In genomic region chr6:149716181-149716580, GRCh38 we compare ENCODE assay signal across 8 cellular contexts. TPM values are rescaled to one million over a fixed set of nuclear protein-coding genes. Genes with fewer than 3 reads are reported as not detected.
DNase-seq lines count a peak whose midpoint lies in the region; ATAC-seq, FAIRE-seq and TF ChIP-seq lines count a peak whose summit lies in the region.

No MANE protein-coding gene starts in this region.

- H3K4me3 Mint-ChIP-seq in CD8-positive, alpha-beta T cell: peak overlapping the region; percentile 86

- ATAC-seq in CD8-positive, alpha-beta T cell: no peak
- no peak for ATAC-seq in HG03135 (IDR thresholded peaks at IDR 0.05; ENCODE audit: unreplicated experiment)
- no peak for ATAC-seq in pancreas

- H3K27me3 ChIP-seq in CD8-positive, alpha-beta T cell (ENCODE audit: insufficient read depth, low read length): peaks cover 2% of the 10 kb centered on the region
- no peaks in the 10 kb centered on the region for H3K27me3 ChIP-seq in effector memory CD4-positive, alpha-beta T cell (replicated peaks; ENCODE audit: control insufficient read depth, insufficient read depth, low read length, poor library complexity, severe bottlenecking)
- H3K27me3 ChIP-seq in neutrophil (no peaks in the 10 kb centered on the region), pancreas (no peaks in the 10 kb centered on the region)

- H3K36me3 Mint-ChIP-seq in CD8-positive, alpha-beta T cell: peaks cover 18% of the 10 kb centered on the region

- TF ChIP-seq CTCF in CD8-positive, alpha-beta T cell (IDR thresholded peaks at IDR 0.05): no peak
- TF ChIP-seq CTCF in NB4 (IDR thresholded peaks at IDR 0.05; ENCODE audit: low read depth, low read length) (no peak), neutrophil (IDR thresholded peaks at IDR 0.05) (no peak), pancreas (IDR thresholded peaks at IDR 0.05) (no peak)

- FAIRE-seq in pancreas (lab: Jason Lieb, UNC): no peak

- POLR2A ChIA-PET in CD8-positive, alpha-beta T cell (lab: Charles Lee): interaction anchor here (1.6 to 2.3 kb wide), 2 partner anchors 30 to 150 kb away, joined by 4 to 11 read pairs; partner anchors contain the start of genes GINM1 and NUP43

- no peak for DNase-seq in CD8-positive, alpha-beta T cell
- DNase-seq in NB4 (ENCODE audit: low read depth): no peak
- no peak for DNase-seq in effector memory CD4-positive, alpha-beta T cell
- DNase-seq in mesenteric fat pad (ENCODE audit: low spot score): no peak
- DNase-seq in superior temporal gyrus (ENCODE audit: extremely low spot score): no peak
- DNase-seq in pancreas: no peak

- H3K27ac Mint-ChIP-seq in CD8-positive, alpha-beta T cell: peak overlapping the region; percentile 76

- TF ChIP-seq POLR2A in NB4 (IDR thresholded peaks at IDR 0.05; ENCODE audit: extremely low read depth, insufficient read length): no peak

- no peaks in the 10 kb centered on the region for H3K9me3 Mint-ChIP-seq in CD8-positive, alpha-beta T cell

- CTCF ChIA-PET in CD8-positive, alpha-beta T cell (lab: Charles Lee): interaction anchor here (0.7 kb wide), 1 partner anchor 34 kb away, joined by 3 read pairs; the partner anchor contains the start of gene PCMT1

- H3K27me3 Mint-ChIP-seq in CD8-positive, alpha-beta T cell (ENCODE audit: low read depth): no peaks in the 10 kb centered on the region

- peak overlapping the region; percentile 1 for H3K27ac ChIP-seq in CD8-positive, alpha-beta T cell (ENCODE audit: low read depth, low read length)
- no peak overlapping the region for H3K27ac ChIP-seq in effector memory CD4-positive, alpha-beta T cell (ENCODE audit: insufficient read depth, low read length, poor library complexity, severe bottlenecking)
- H3K27ac ChIP-seq in neutrophil: peak overlapping the region; percentile 91
- H3K27ac ChIP-seq in pancreas: peak overlapping the region in 2 of 4 donors; percentile 99 to 100

- intact Hi-C loops in CD8-positive, alpha-beta T cell (cut with DNase I, micrococcal nuclease): loop anchor here (2.0 to 10.0 kb wide), 4 partner anchors 149 to 289 kb away; partner anchors contain the start of gene GINM1 (in 1 of the 2)
- intact Hi-C loops in pancreas (cut with DNase I): no loop called here

- H3K4me1 ChIP-seq in CD8-positive, alpha-beta T cell (ENCODE audit: insufficient read depth, low read length): peaks cover 27% of the 10 kb centered on the region
- H3K4me1 ChIP-seq in effector memory CD4-positive, alpha-beta T cell (ENCODE audit: control insufficient read depth, insufficient read depth, low read length, poor library complexity, severe bottlenecking): peaks cover 10% of the 10 kb centered on the region
- H3K4me1 ChIP-seq in neutrophil (ENCODE audit: control insufficient read depth in 1 of 2, insufficient read depth in 1 of 2, low read depth in 1 of 2, low read length in 1 of 2) (peaks cover 29 to 30% of the 10 kb centered on the region in 2 experiments), pancreas (peaks cover 7 to 20% (median 13%) of the 10 kb centered on the region in 3 donors)

- 22 to 33% methylated on average over 5 of the region's 5 CpGs for WGBS in pancreas, 2 donors

- no peaks in the 10 kb centered on the region for H3K9me3 ChIP-seq in CD8-positive, alpha-beta T cell (ENCODE audit: low read length)
- H3K9me3 ChIP-seq in effector memory CD4-positive, alpha-beta T cell (ENCODE audit: control insufficient read depth, low read length): no peaks in the 10 kb centered on the region
- H3K9me3 ChIP-seq in neutrophil (no peaks in the 10 kb centered on the region), pancreas (no peaks in the 10 kb centered on the region)

- no peaks in the 10 kb centered on the region for H3K36me3 ChIP-seq in CD8-positive, alpha-beta T cell (ENCODE audit: insufficient read depth, low read length)
- no peaks in the 10 kb centered on the region for H3K36me3 ChIP-seq in effector memory CD4-positive, alpha-beta T cell (ENCODE audit: control insufficient read depth, insufficient read depth, low read length)
- H3K36me3 ChIP-seq in neutrophil (no peaks in the 10 kb centered on the region), pancreas (no peaks in the 10 kb centered on the region)

- H3K4me3 ChIP-seq in CD8-positive, alpha-beta T cell (ENCODE audit: low read depth, low read length): peak overlapping the region; percentile 24
- peak overlapping the region; percentile 77 for H3K4me3 ChIP-seq in NB4 (ENCODE audit: low read depth, low read length)
- H3K4me3 ChIP-seq in effector memory CD4-positive, alpha-beta T cell (ENCODE audit: insufficient read depth, low read depth, low read length, poor library complexity, severe bottlenecking): peak overlapping the region; percentile 87
- peak overlapping the region; percentile 17 to 96 for H3K4me3 ChIP-seq in neutrophil (ENCODE audit: low read depth in 1 of 2, low read length in 1 of 2)
- peak overlapping the region in 2 of 4 donors; percentile 82 to 90 for H3K4me3 ChIP-seq in pancreas

- H3K4me1 Mint-ChIP-seq in CD8-positive, alpha-beta T cell (ENCODE audit: low read depth): peaks cover 50% of the 10 kb centered on the region

RNA-seq across cellular contexts. Expression of gene LATS1, which starts 1.7 kb away (rescaled TPM):
- total RNA-seq in CD8-positive, alpha-beta T cell: 10 to 100 TPM; 37.2 to 39.1 TPM
- total RNA-seq in mesenteric fat pad (25.7 TPM), pancreas (10 to 100 TPM in 3 of 6 donors, 1 to 10 TPM in 3; 8.8 to 17.4 (median 10.4) TPM)
- 1 to 10 TPM; 5.2 to 6.1 TPM for polyA plus RNA-seq in pancreas

RNA-seq across cellular contexts. Expression of gene NUP43, which starts 30.1 kb away (rescaled TPM):
- total RNA-seq in CD8-positive, alpha-beta T cell: 10 to 100 TPM in 1 of 2 experiments, 1 to 10 TPM in 1; 9.7 to 10.3 TPM
- total RNA-seq in mesenteric fat pad: 29.9 TPM
- total RNA-seq in pancreas: 10 to 100 TPM; 13.1 to 21.0 (median 16.6) TPM
- polyA plus RNA-seq in pancreas: 1 to 10 TPM; 7.2 to 7.8 TPM

RNA-seq across cellular contexts. Expression of gene PCMT1, which starts 33.4 kb away (rescaled TPM):
- total RNA-seq in CD8-positive, alpha-beta T cell: 10 to 100 TPM; 14.7 to 17.3 TPM
- total RNA-seq in mesenteric fat pad (78.7 TPM), pancreas (10 to 100 TPM; 20.3 to 33.2 (median 26.9) TPM)
- 10 to 100 TPM in 1 of 2 donors, 1 to 10 TPM in 1; 9.7 to 35.6 TPM for polyA plus RNA-seq in pancreas

Comparison
In these comparisons a context has a peak if more than half of its experiments do, and no peak if none do; other contexts are left out.
1. intact Hi-C loops: an anchor here in CD8-positive, alpha-beta T cell (2.0 to 10.0 kb wide); none called in pancreas.